ENCODE assay signal across 11 cellular contexts in genomic region chr2:128408349-128409305, GRCh38.
DNase-seq lines count a peak whose midpoint lies in the region; ATAC-seq and TF ChIP-seq lines count a peak whose summit lies in the region.
"Had no signal": no experiment of that assay in that cellular context is flagged by ENCODE, and none has a peak within 500 bp of the region (broad histone marks: within the 10 kb centered on the region; RNA-seq: fewer than 3 reads in every experiment).

No MANE protein-coding gene starts in this region.

- H3K4me3 ChIP-seq in astrocyte of the spinal cord (ENCODE audit: low read depth, low read length): no peak overlapping the region
- no peak overlapping the region for H3K4me3 ChIP-seq in smooth muscle cell
- H3K4me3 ChIP-seq: thyroid gland had no signal

- H4K20me1 ChIP-seq in smooth muscle cell (ENCODE audit: low read depth): no peaks in the 10 kb centered on the region

- TF ChIP-seq CTCF in astrocyte of the spinal cord (IDR thresholded peaks at IDR 0.05; ENCODE audit: low read depth, low read length): no peak
- TF ChIP-seq CTCF in smooth muscle cell (IDR thresholded peaks at IDR 0.05; ENCODE audit: borderline replicate concordance, insufficient read depth, poor library complexity, severe bottlenecking): no peak
- TF ChIP-seq CTCF in GM13976 (IDR thresholded peaks at IDR 0.05; ENCODE audit: borderline replicate concordance, control extremely low read depth, extremely low read depth, insufficient read depth, missing control alignments): no peak

- WGBS in smooth muscle cell (ENCODE audit: low lambda C conversion rate): 36% methylated on average over 15 of the region's 17 CpGs

- peak overlapping the region; percentile 46 for H3K27ac ChIP-seq in smooth muscle cell (ENCODE audit: low read depth)
- H3K27ac ChIP-seq: thyroid gland had no signal

- in situ Hi-C loops in astrocyte of the spinal cord (cut with HindIII; ENCODE audit: low sequenced_read_pairs) (no loop called here), GM13976 (cut with MboI; ENCODE audit: low sequenced_read_pairs, unreplicated experiment) (no loop called here)

- H3K27me3 ChIP-seq in smooth muscle cell (ENCODE audit: low read depth): no peaks in the 10 kb centered on the region
- H3K27me3 ChIP-seq: thyroid gland had no signal

- H3K36me3 ChIP-seq in smooth muscle cell (ENCODE audit: low read depth): no peaks in the 10 kb centered on the region
- H3K36me3 ChIP-seq: thyroid gland had no signal

- no peak for ATAC-seq in HG03442 (IDR thresholded peaks at IDR 0.05; ENCODE audit: unreplicated experiment)
- ATAC-seq: naive thymus-derived CD4-positive, alpha-beta T cell had no signal

- H3K4me1 ChIP-seq in smooth muscle cell (ENCODE audit: low read depth): peaks cover 6% of the 10 kb centered on the region
- H3K4me1 ChIP-seq: thyroid gland had no signal

- no peak overlapping the region for H3K9ac ChIP-seq in smooth muscle cell (ENCODE audit: low read depth)

- no peaks in the 10 kb centered on the region for H3K9me3 ChIP-seq in smooth muscle cell (replicated peaks; ENCODE audit: low read depth)
- H3K9me3 ChIP-seq: thyroid gland had no signal

- peak; percentile 55 for DNase-seq in HCEC 1CT
- DNase-seq in astrocyte of the spinal cord (ENCODE audit: low read depth, low spot score): peak; percentile 63
- DNase-seq in glomerular endothelial cell (ENCODE audit: extremely low read depth, low read depth, low spot score): peak; percentile 10
- DNase-seq in smooth muscle cell (lab: John Stamatoyannopoulos, UW; ENCODE audit: unreplicated experiment): no peak
- DNase-seq in NCI-H510A (lab: John Stamatoyannopoulos, UW): no peak
- no peak for DNase-seq in NCI-H2081 treated with DMSO at 0.1 percent for 48 hours (lab: John Stamatoyannopoulos, UW)
- no peak for DNase-seq in GM13976 (ENCODE audit: low spot score)
- DNase-seq: NCI-H1048, thyroid gland had no signal

- H3K4me2 ChIP-seq in smooth muscle cell: peak overlapping the region; percentile 48

- H3F3A ChIP-seq in smooth muscle cell (ENCODE audit: low read depth): no peaks in the 10 kb centered on the region

- H3K79me2 ChIP-seq in smooth muscle cell (ENCODE audit: low read depth): no peaks in the 10 kb centered on the region

- H2AFZ ChIP-seq in smooth muscle cell (ENCODE audit: low read depth): peak overlapping the region; percentile 50

Comparison
In these comparisons a context has a peak if more than half of its experiments do, and no peak if none do; other contexts are left out.
1. DNase-seq: peak in HCEC 1CT (single experiment), astrocyte of the spinal cord (single experiment) and glomerular endothelial cell (single experiment); none in smooth muscle cell (single experiment), NCI-H510A (single experiment), NCI-H2081 treated with DMSO at 0.1 percent for 48 hours (single experiment) and GM13976 (single experiment).